Comparison of ENCODE assay signal across 7 cellular contexts in genomic region chr11:32583451-32584271, GRCh38. TPM values are rescaled to one million over a fixed set of nuclear protein-coding genes. Genes with fewer than 3 reads are reported as not detected.
DNase-seq lines count a peak whose midpoint lies in the region; ATAC-seq, FAIRE-seq and TF ChIP-seq lines count a peak whose summit lies in the region.

Gene EIF3M (plus strand): TSS chr11:32583831. CDS start chr11:32583888, 57 bp downstream.

- peaks cover 11% of the 10 kb centered on the region for H3K4me1 ChIP-seq in astrocyte (ENCODE audit: insufficient read depth, low read length)

- H3K9me3 Mint-ChIP-seq in astrocyte (ENCODE audit: unreplicated experiment), result no peaks in the 10 kb centered on the region

- peak within 1 kb of the TSS; percentile 79 for H3K4me3 ChIP-seq in astrocyte (ENCODE audit: insufficient read depth, low read depth, low read length)

- peaks cover 51% of the 10 kb centered on the region for H3K79me2 ChIP-seq in astrocyte (ENCODE audit: insufficient read depth, low read length)

- no peaks in the 10 kb centered on the region for H3K9me3 ChIP-seq in astrocyte (ENCODE audit: insufficient read depth, low read depth, low read length)

- peak within 1 kb of the TSS; percentile 83 for H3K27ac ChIP-seq in astrocyte (ENCODE audit: low read depth, low read length)

- peaks cover 34% of the 10 kb centered on the region for H4K20me1 ChIP-seq in astrocyte (ENCODE audit: insufficient read depth, low read length)

- peak within 1 kb of the TSS; percentile 96 for H3K4me3 Mint-ChIP-seq in astrocyte (ENCODE audit: unreplicated experiment)

- peak within 1 kb of the TSS; percentile 95 for H3K9ac ChIP-seq in astrocyte (ENCODE audit: low read length)

- peaks cover 3% of the 10 kb centered on the region for H3K36me3 Mint-ChIP-seq in astrocyte (ENCODE audit: low read depth, unreplicated experiment)

- peak within 1 kb of the TSS; percentile 94 for H2AFZ ChIP-seq in astrocyte (ENCODE audit: low read depth, low read length)

- H3K27me3 Mint-ChIP-seq in astrocyte (ENCODE audit: low read depth, unreplicated experiment), result no peaks in the 10 kb centered on the region

- peaks cover 2% of the 10 kb centered on the region for H3K36me3 ChIP-seq in astrocyte (ENCODE audit: insufficient read depth, low read length)

- H3K27ac Mint-ChIP-seq in astrocyte (ENCODE audit: unreplicated experiment), result peak within 1 kb of the TSS; percentile 96

- no peak for FAIRE-seq in astrocyte (lab: Jason Lieb, UNC)

- no peak for TF ChIP-seq CTCF in astrocyte (IDR thresholded peaks at IDR 0.05; ENCODE audit: insufficient read depth, low read depth, low read length)

- DNase-seq in NCI-H2029 (lab: John Stamatoyannopoulos, UW), result peak; percentile 93
- peak; percentile 90 for DNase-seq in T-helper 22 cell (ENCODE audit: low read depth)
- DNase-seq in astrocyte (ENCODE audit: low read depth), result peak; percentile 92
- peak; percentile 89 for DNase-seq in hepatic stellate cell (ENCODE audit: low spot score)
- peak; percentile 87 for DNase-seq in renal cortical epithelial cell (ENCODE audit: low read depth)

- peaks cover 12% of the 10 kb centered on the region for H3K4me1 Mint-ChIP-seq in astrocyte (ENCODE audit: low read depth, unreplicated experiment)

- ATAC-seq in GM18505 (IDR thresholded peaks at IDR 0.05; ENCODE audit: unreplicated experiment), result peak; percentile 99
- ATAC-seq in HG02973 (IDR thresholded peaks at IDR 0.05; ENCODE audit: unreplicated experiment), result peak; percentile 96

- no peaks in the 10 kb centered on the region for H3K27me3 ChIP-seq in astrocyte (ENCODE audit: insufficient read depth, low read length)

- peak; percentile 91 for TF ChIP-seq POLR2A in GM18505 (IDR thresholded peaks at IDR 0.05; ENCODE audit: borderline replicate concordance, extremely low read depth, insufficient read depth, insufficient read length)

- peak within 1 kb of the TSS; percentile 85 for H3K4me2 ChIP-seq in astrocyte (ENCODE audit: low read length)

RNA-seq across cellular contexts. Expression of gene EIF3M, which starts in this region (rescaled TPM):
- total RNA-seq in astrocyte (287 and 294 TPM in 2 replicates), renal cortical epithelial cell (668 and 975 TPM in 2 replicates)

Comparison
In these comparisons a context has a peak if more than half of its experiments do, and no peak if none do; other contexts are left out.
1. Peak in every context shown above with its lines: DNase-seq, ATAC-seq, H3K4me3 ChIP-seq and H3K27ac ChIP-seq.